In genomic region chr11:96139692-96140091, GRCh38 we compare ENCODE assay signal across 26 cellular contexts.
DNase-seq lines count a peak whose midpoint lies in the region; ATAC-seq and TF ChIP-seq lines count a peak whose summit lies in the region.
"Had no signal": no experiment of that assay in that cellular context is flagged by ENCODE, and none has a peak within 500 bp of the region (broad histone marks: within the 10 kb centered on the region; RNA-seq: fewer than 3 reads in every experiment).

No MANE protein-coding gene starts in this region.

- DNase-seq in activated naive CD4-positive, alpha-beta T cell treated with anti-CD3 and anti-CD28 coated beads, Interleukin-2, amount 50 U/mL, for 16 hours, result no peak
- DNase-seq in T-helper 17 cell (no peak), upper lobe of right lung (no peak), cortex of kidney (lab: John Stamatoyannopoulos, UW) (no peak)
- no peak for DNase-seq in activated naive CD8-positive, alpha-beta T cell treated with anti-CD3 and anti-CD28 coated beads, Interleukin-2, amount 10 ng/mL, durations not matched to agents 7 days and 5 days
- DNase-seq: activated CD4-positive, CD25-positive, alpha-beta regulatory T cell treated with anti-CD3 and anti-CD28 coated beads, Interleukin-2, amount 50 U/mL, for 72 hours; activated gamma-delta T cell; C1 segment of cervical spinal cord; dermis blood vessel endothelial cell; EL; HCEC 1CT; KBM-7; MG63; NCI-H2081 treated with DMSO at 0.1 percent for 48 hours; NCI-H226; Peyer's patch; right cardiac atrium; SIG-M5; SW 1271 had no signal

- no peaks in the 10 kb centered on the region for H3K36me3 ChIP-seq in upper lobe of right lung
- H3K36me3 ChIP-seq: ascending aorta, MG63, neural progenitor cell, Peyer's patch, upper lobe of left lung had no signal

- H3K9me3 ChIP-seq in T-helper 17 cell (ENCODE audit: control insufficient read depth, low read length, poor library complexity, severe bottlenecking) (no peaks in the 10 kb centered on the region), upper lobe of right lung (no peaks in the 10 kb centered on the region)
- H3K9me3 ChIP-seq: ascending aorta, MG63, Peyer's patch, upper lobe of left lung had no signal

- H3K36me3 Mint-ChIP-seq in activated naive CD4-positive, alpha-beta T cell treated with anti-CD3 and anti-CD28 coated beads, Interleukin-2, amount 50 U/mL, for 24 hours, result peaks cover 12% of the 10 kb centered on the region
- no peaks in the 10 kb centered on the region for H3K36me3 Mint-ChIP-seq in T-helper 17 cell (ENCODE audit: low read depth)
- H3K36me3 Mint-ChIP-seq in activated naive CD8-positive, alpha-beta T cell treated with anti-CD3 and anti-CD28 coated beads, Interleukin-2, amount 10 ng/mL, durations not matched to agents 7 days and 5 days, result peaks cover 23% of the 10 kb centered on the region

- no peaks in the 10 kb centered on the region for H3K9me3 Mint-ChIP-seq in activated naive CD4-positive, alpha-beta T cell treated with anti-CD3 and anti-CD28 coated beads, Interleukin-2, amount 50 U/mL, for 24 hours
- peaks cover 2% of the 10 kb centered on the region for H3K9me3 Mint-ChIP-seq in activated naive CD8-positive, alpha-beta T cell treated with anti-CD3 and anti-CD28 coated beads, Interleukin-2, amount 10 ng/mL, durations not matched to agents 7 days and 5 days

- ATAC-seq in T-helper 17 cell (peak; percentile 47), upper lobe of right lung (peak; percentile 55), HG02610 (IDR thresholded peaks at IDR 0.05; ENCODE audit: unreplicated experiment) (no peak)
- no peak for ATAC-seq in activated naive CD8-positive, alpha-beta T cell treated with anti-CD3 and anti-CD28 coated beads, Interleukin-2, amount 10 ng/mL, durations not matched to agents 7 days and 5 days (ENCODE audit: low read depth)
- ATAC-seq: GM12878, right cardiac atrium had no signal

- TF ChIP-seq CTCF in upper lobe of right lung (IDR thresholded peaks at IDR 0.05), result no peak

- peak overlapping the region; percentile 64 for H3K4me3 Mint-ChIP-seq in activated naive CD4-positive, alpha-beta T cell treated with anti-CD3 and anti-CD28 coated beads, Interleukin-2, amount 50 U/mL, for 24 hours
- peak overlapping the region; percentile 67 for H3K4me3 Mint-ChIP-seq in T-helper 17 cell
- peak overlapping the region; percentile 48 for H3K4me3 Mint-ChIP-seq in activated naive CD8-positive, alpha-beta T cell treated with anti-CD3 and anti-CD28 coated beads, Interleukin-2, amount 10 ng/mL, durations not matched to agents 7 days and 5 days
- H3K4me3 Mint-ChIP-seq: neural progenitor cell had no signal

- H3K27me3 ChIP-seq in upper lobe of right lung, result no peaks in the 10 kb centered on the region
- H3K27me3 ChIP-seq: ascending aorta, MG63, neural progenitor cell, Peyer's patch, upper lobe of left lung had no signal

- intact Hi-C loops in upper lobe of right lung (cut with DNase I), result no loop called here

- H3K27ac ChIP-seq in upper lobe of right lung, result no peak overlapping the region
- H3K27ac ChIP-seq: ascending aorta, neural progenitor cell, Peyer's patch, upper lobe of left lung had no signal

- peaks cover 94% of the 10 kb centered on the region for H3K4me1 Mint-ChIP-seq in activated naive CD4-positive, alpha-beta T cell treated with anti-CD3 and anti-CD28 coated beads, Interleukin-2, amount 50 U/mL, for 24 hours
- peaks cover 40% of the 10 kb centered on the region for H3K4me1 Mint-ChIP-seq in T-helper 17 cell
- H3K4me1 Mint-ChIP-seq in activated naive CD8-positive, alpha-beta T cell treated with anti-CD3 and anti-CD28 coated beads, Interleukin-2, amount 10 ng/mL, durations not matched to agents 7 days and 5 days, result peaks cover 33% of the 10 kb centered on the region

- peak overlapping the region; percentile 89 for H3K27ac Mint-ChIP-seq in activated naive CD4-positive, alpha-beta T cell treated with anti-CD3 and anti-CD28 coated beads, Interleukin-2, amount 50 U/mL, for 24 hours
- peak overlapping the region; percentile 83 for H3K27ac Mint-ChIP-seq in T-helper 17 cell
- peak overlapping the region; percentile 72 for H3K27ac Mint-ChIP-seq in activated naive CD8-positive, alpha-beta T cell treated with anti-CD3 and anti-CD28 coated beads, Interleukin-2, amount 10 ng/mL, durations not matched to agents 7 days and 5 days

- no peak overlapping the region for H3K4me3 ChIP-seq in upper lobe of right lung
- H3K4me3 ChIP-seq: ascending aorta, GM12878, lung, MG63, neural progenitor cell, Peyer's patch, upper lobe of left lung had no signal

- H3K27me3 Mint-ChIP-seq in activated naive CD4-positive, alpha-beta T cell treated with anti-CD3 and anti-CD28 coated beads, Interleukin-2, amount 50 U/mL, for 24 hours, result no peaks in the 10 kb centered on the region
- no peaks in the 10 kb centered on the region for H3K27me3 Mint-ChIP-seq in T-helper 17 cell
- no peaks in the 10 kb centered on the region for H3K27me3 Mint-ChIP-seq in activated naive CD8-positive, alpha-beta T cell treated with anti-CD3 and anti-CD28 coated beads, Interleukin-2, amount 10 ng/mL, durations not matched to agents 7 days and 5 days

- H3K4me1 ChIP-seq in upper lobe of right lung, result peaks cover 40% of the 10 kb centered on the region

- POLR2A ChIA-PET in activated naive CD8-positive, alpha-beta T cell treated with anti-CD3 and anti-CD28 coated beads, Interleukin-2, amount 10 ng/mL, durations not matched to agents 7 days and 5 days (lab: Charles Lee), result no interaction called here

Comparison
In these comparisons a context has a peak if more than half of its experiments do, and no peak if none do; other contexts are left out.
1. ATAC-seq: peak in T-helper 17 cell (single experiment) and upper lobe of right lung (single experiment); none in activated naive CD8-positive, alpha-beta T cell treated with anti-CD3 and anti-CD28 coated beads, Interleukin-2, amount 10 ng/mL, durations not matched to agents 7 days and 5 days (single experiment) and HG02610 (single experiment).
2. Peak in every context shown above with its lines, with median percentiles within 50 percentile points of each other: H3K27ac Mint-ChIP-seq and H3K4me3 Mint-ChIP-seq.